In genomic region chr16:87304951-87305350, GRCh38 we compare ENCODE assay signal across 1 cellular context.
TF ChIP-seq lines count a peak whose summit lies in the region.

No MANE protein-coding gene starts in this region.

TF ChIP-seq in H1, 55 proteins besides CTCF, POLR2A, EP300 and RAD21 (continued from another document):
- TF ChIP-seq CHD7 (IDR thresholded peaks at IDR 0.05; ENCODE audit: insufficient replicate concordance, low read length), result no peak
